Comparison of ENCODE assay signal across 12 cellular contexts in the genomic region with DNA sequence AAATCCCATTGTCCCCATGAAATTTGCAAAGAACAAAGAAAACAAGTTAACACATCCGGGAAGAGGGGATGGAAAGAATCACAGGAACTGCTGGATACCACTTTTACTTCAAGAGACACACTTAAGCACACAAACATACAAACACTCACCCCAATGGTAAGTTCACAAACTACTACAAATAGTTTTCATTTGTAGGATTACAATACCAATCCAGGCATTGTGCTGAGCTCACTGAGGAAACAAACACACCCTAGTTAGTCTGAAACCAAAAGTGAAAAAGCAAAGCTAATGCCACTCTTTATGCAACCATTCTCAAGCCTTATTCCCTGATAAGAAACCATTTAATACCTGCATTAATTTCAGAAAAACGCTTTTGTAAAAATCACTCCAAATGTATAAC. TPM values are rescaled to one million over a fixed set of nuclear protein-coding genes. Genes with fewer than 3 reads are reported as not detected.
DNase-seq lines count a peak whose midpoint lies in the region; ATAC-seq and TF ChIP-seq lines count a peak whose summit lies in the region.
"Had no signal": no experiment of that assay in that cellular context is flagged by ENCODE, and none has a peak within 500 bp of the region (broad histone marks: within the 10 kb centered on the region; RNA-seq: fewer than 3 reads in every experiment).

No MANE protein-coding gene starts in this region.

- no peaks in the 10 kb centered on the region for H3K9me2 ChIP-seq in hepatocyte (replicated peaks; ENCODE audit: insufficient read depth)

- ATAC-seq in GM21447 (IDR thresholded peaks at IDR 0.05; ENCODE audit: unreplicated experiment) (peak; percentile 55), GM18858 (IDR thresholded peaks at IDR 0.05; ENCODE audit: unreplicated experiment) (no peak)
- ATAC-seq in stimulated activated naive CD8-positive, alpha-beta T cell treated with anti-CD3 and anti-CD28 coated beads, Interleukin-15, amount 100 ng/mL, for 72 hours: peak; percentile 70
- ATAC-seq: body of pancreas had no signal

- DNase-seq in SJSA1 (ENCODE audit: low read depth in 1 of 2, low spot score in 2 of 2) (peak in 1 of 2 experiments; percentile 62), hepatocyte (ENCODE audit: low spot score) (no peak), retina (no peak)
- no peak for DNase-seq in stimulated activated naive CD8-positive, alpha-beta T cell treated with anti-CD3 and anti-CD28 coated beads, Interleukin-15, amount 100 ng/mL, for 72 hours
- DNase-seq in activated T-helper 2 cell treated with anti-CD3 and anti-CD28 coated beads, Interferon-gamma antibody, Interleukin-2, Interleukin-4, amounts not matched to agents 10 μg/mL and 5 μg/mL and 100 μg/mL, durations not matched to agents 14 hours and 24 hours and 36 hours (ENCODE audit: low spot score): no peak
- DNase-seq: body of pancreas; DMS79; NCI-H748 treated with DMSO at 0.1 percent for 48 hours; stimulated activated CD8-positive, alpha-beta memory T cell treated with anti-CD3 and anti-CD28 coated beads, Interleukin-4, amount 100 ng/mL, for 48 hours had no signal

- H3K4me2 ChIP-seq in hepatocyte: peak overlapping the region; percentile 39
- H3K4me2 ChIP-seq: smooth muscle cell had no signal

- H4K20me1 ChIP-seq in hepatocyte (ENCODE audit: insufficient read depth, poor library complexity, severe bottlenecking): no peaks in the 10 kb centered on the region

- H3K27ac Mint-ChIP-seq in stimulated activated naive CD8-positive, alpha-beta T cell treated with anti-CD3 and anti-CD28 coated beads, Interleukin-15, amount 100 ng/mL, for 72 hours: peak overlapping the region in 1 of 2 donors; percentile 48
- no peak overlapping the region for H3K27ac Mint-ChIP-seq in activated T-helper 2 cell treated with anti-CD3 and anti-CD28 coated beads, Interferon-gamma antibody, Interleukin-2, Interleukin-4, amounts not matched to agents 10 μg/mL and 5 μg/mL and 100 μg/mL, durations not matched to agents 14 hours and 24 hours and 36 hours

- H3K27me3 ChIP-seq in SJSA1 (replicated peaks): no peaks in the 10 kb centered on the region
- no peaks in the 10 kb centered on the region for H3K27me3 ChIP-seq in hepatocyte
- H3K27me3 ChIP-seq: body of pancreas had no signal

- intact Hi-C loops in activated T-helper 2 cell treated with anti-CD3 and anti-CD28 coated beads, Interferon-gamma antibody, Interleukin-2, Interleukin-4, amounts not matched to agents 10 μg/mL and 5 μg/mL and 100 μg/mL, durations not matched to agents 14 hours and 24 hours and 36 hours (cut with micrococcal nuclease): no loop called here

- H3K36me3 Mint-ChIP-seq in activated T-helper 2 cell treated with anti-CD3 and anti-CD28 coated beads, Interferon-gamma antibody, Interleukin-2, Interleukin-4, amounts not matched to agents 10 μg/mL and 5 μg/mL and 100 μg/mL, durations not matched to agents 14 hours and 24 hours and 36 hours (ENCODE audit: low read depth): peaks cover 45% of the 10 kb centered on the region

- H3K9me3 ChIP-seq in SJSA1 (replicated peaks) (no peaks in the 10 kb centered on the region), hepatocyte (ENCODE audit: low read depth) (no peaks in the 10 kb centered on the region)
- H3K9me3 ChIP-seq: body of pancreas had no signal

- H3K27me3 Mint-ChIP-seq in stimulated activated naive CD8-positive, alpha-beta T cell treated with anti-CD3 and anti-CD28 coated beads, Interleukin-15, amount 100 ng/mL, for 72 hours: no peaks in the 10 kb centered on the region
- no peaks in the 10 kb centered on the region for H3K27me3 Mint-ChIP-seq in activated T-helper 2 cell treated with anti-CD3 and anti-CD28 coated beads, Interferon-gamma antibody, Interleukin-2, Interleukin-4, amounts not matched to agents 10 μg/mL and 5 μg/mL and 100 μg/mL, durations not matched to agents 14 hours and 24 hours and 36 hours (ENCODE audit: low read depth)

- no peak overlapping the region for H2AFZ ChIP-seq in hepatocyte

- H3K79me2 ChIP-seq in hepatocyte: peaks cover 22% of the 10 kb centered on the region

- H3K4me3 ChIP-seq in SJSA1 (no peak overlapping the region), hepatocyte (no peak overlapping the region)
- H3K4me3 ChIP-seq: body of pancreas, smooth muscle cell had no signal

- H3K4me1 ChIP-seq in SJSA1 (replicated peaks) (peaks cover 51% of the 10 kb centered on the region), hepatocyte (ENCODE audit: insufficient read depth) (peaks cover 6% of the 10 kb centered on the region)

- H3K4me1 Mint-ChIP-seq in stimulated activated naive CD8-positive, alpha-beta T cell treated with anti-CD3 and anti-CD28 coated beads, Interleukin-15, amount 100 ng/mL, for 72 hours: peaks cover 34% of the 10 kb centered on the region
- H3K4me1 Mint-ChIP-seq in activated T-helper 2 cell treated with anti-CD3 and anti-CD28 coated beads, Interferon-gamma antibody, Interleukin-2, Interleukin-4, amounts not matched to agents 10 μg/mL and 5 μg/mL and 100 μg/mL, durations not matched to agents 14 hours and 24 hours and 36 hours (ENCODE audit: low read depth): peaks cover 27% of the 10 kb centered on the region

- H3K27ac ChIP-seq in SJSA1 (peak overlapping the region; percentile 53), hepatocyte (peak overlapping the region; percentile 59)

- no peaks in the 10 kb centered on the region for H3K9me3 Mint-ChIP-seq in stimulated activated naive CD8-positive, alpha-beta T cell treated with anti-CD3 and anti-CD28 coated beads, Interleukin-15, amount 100 ng/mL, for 72 hours
- H3K9me3 Mint-ChIP-seq in activated T-helper 2 cell treated with anti-CD3 and anti-CD28 coated beads, Interferon-gamma antibody, Interleukin-2, Interleukin-4, amounts not matched to agents 10 μg/mL and 5 μg/mL and 100 μg/mL, durations not matched to agents 14 hours and 24 hours and 36 hours: no peaks in the 10 kb centered on the region

- H3K4me3 Mint-ChIP-seq in stimulated activated naive CD8-positive, alpha-beta T cell treated with anti-CD3 and anti-CD28 coated beads, Interleukin-15, amount 100 ng/mL, for 72 hours: peak overlapping the region; percentile 71 to 76
- no peak overlapping the region for H3K4me3 Mint-ChIP-seq in activated T-helper 2 cell treated with anti-CD3 and anti-CD28 coated beads, Interferon-gamma antibody, Interleukin-2, Interleukin-4, amounts not matched to agents 10 μg/mL and 5 μg/mL and 100 μg/mL, durations not matched to agents 14 hours and 24 hours and 36 hours (ENCODE audit: low read depth)

- H3K36me3 ChIP-seq in SJSA1 (peaks cover 22% of the 10 kb centered on the region), hepatocyte (replicated peaks; ENCODE audit: insufficient read depth, low read depth) (no peaks in the 10 kb centered on the region)

- no peak for TF ChIP-seq CTCF in hepatocyte (IDR thresholded peaks at IDR 0.05; ENCODE audit: poor library complexity)

- WGBS in hepatocyte (ENCODE audit: low lambda C conversion rate, missing lambda C conversion rate): 64% methylated on average over 2 of the region's 2 CpGs

RNA-seq across cellular contexts. Expression of a gene that starts 38.4 kb away (rescaled TPM):
- total RNA-seq in SJSA1 (2014; rRNA removed; shearing (Covaris generic)): 17.5 and 23.8 TPM in 2 replicates
- 10.3 and 13.7 TPM in 2 replicates for total RNA-seq in hepatocyte
- polyA plus RNA-seq in hepatocyte: 8.6 and 8.7 TPM in 2 replicates
- 15.5 TPM in 2 replicates for total RNA-seq in activated T-helper 2 cell treated with anti-CD3 and anti-CD28 coated beads, Interferon-gamma antibody, Interleukin-2, Interleukin-4, amounts not matched to agents 10 μg/mL and 5 μg/mL and 100 μg/mL, durations not matched to agents 14 hours and 24 hours and 36 hours

RNA-seq across cellular contexts. Expression of a gene that starts 38.5 kb away (rescaled TPM):
- 56.2 and 78.6 TPM in 2 replicates for total RNA-seq in SJSA1 (2014; rRNA removed; shearing (Covaris generic))
- 19.6 and 29.2 TPM in 2 replicates for total RNA-seq in hepatocyte
- 20.6 and 20.9 TPM in 2 replicates for polyA plus RNA-seq in hepatocyte
- 31.6 and 33.4 TPM in 2 replicates for total RNA-seq in activated T-helper 2 cell treated with anti-CD3 and anti-CD28 coated beads, Interferon-gamma antibody, Interleukin-2, Interleukin-4, amounts not matched to agents 10 μg/mL and 5 μg/mL and 100 μg/mL, durations not matched to agents 14 hours and 24 hours and 36 hours

RNA-seq across cellular contexts. Expression of a gene that starts 59.9 kb away (rescaled TPM):
- 4.2 and 7.0 TPM in 2 replicates for total RNA-seq in SJSA1 (2014; rRNA removed; shearing (Covaris generic))
- 4.9 and 5.2 TPM in 2 replicates for total RNA-seq in hepatocyte
- polyA plus RNA-seq in hepatocyte: 1.3 and 2.7 TPM in 2 replicates
- total RNA-seq in activated T-helper 2 cell treated with anti-CD3 and anti-CD28 coated beads, Interferon-gamma antibody, Interleukin-2, Interleukin-4, amounts not matched to agents 10 μg/mL and 5 μg/mL and 100 μg/mL, durations not matched to agents 14 hours and 24 hours and 36 hours: 2.6 and 3.4 TPM in 2 replicates
